In genomic region chr14:35337557-35338255, GRCh38 we compare ENCODE assay signal across 10 cellular contexts. TPM values are rescaled to one million over a fixed set of nuclear protein-coding genes. Genes with fewer than 3 reads are reported as not detected.
DNase-seq lines count a peak whose midpoint lies in the region; ATAC-seq and TF ChIP-seq lines count a peak whose summit lies in the region.
"Had no signal": no experiment of that assay in that cellular context is flagged by ENCODE, and none has a peak within 500 bp of the region (broad histone marks: within the 10 kb centered on the region; RNA-seq: fewer than 3 reads in every experiment).

No MANE protein-coding gene starts in this region.

- TF ChIP-seq CTCF in right atrium auricular region (IDR thresholded peaks at IDR 0.05) (no peak), hepatocyte (IDR thresholded peaks at IDR 0.05; ENCODE audit: poor library complexity) (no peak), ovary (IDR thresholded peaks at IDR 0.05) (no peak), HFFc6 (IDR thresholded peaks at IDR 0.05) (no peak)

- no peaks in the 10 kb centered on the region for H3K36me3 ChIP-seq in right atrium auricular region
- H3K36me3 ChIP-seq in hepatocyte (replicated peaks; ENCODE audit: insufficient read depth, low read depth), result no peaks in the 10 kb centered on the region
- no peaks in the 10 kb centered on the region for H3K36me3 ChIP-seq in ovary

- intact Hi-C loops in Right ventricle myocardium inferior (cut with DNase I) (no loop called here), ovary (cut with DNase I) (loop anchor here in 3 of 4 donors (2.0 to 10.0 kb wide), 3 partner anchors 65 to 123 kb away; partner anchors contain the start of gene NFKBIA (in 2 of the 3))

- peak overlapping the region; percentile 84 to 88 for H3K27ac ChIP-seq in right atrium auricular region
- peak overlapping the region; percentile 95 for H3K27ac ChIP-seq in hepatocyte
- peak overlapping the region; percentile 32 to 82 for H3K27ac ChIP-seq in ovary

- H3K9me3 Mint-ChIP-seq in HFFc6, result no peaks in the 10 kb centered on the region

- H4K20me1 ChIP-seq in hepatocyte (ENCODE audit: insufficient read depth, poor library complexity, severe bottlenecking), result no peaks in the 10 kb centered on the region

- TF ChIP-seq EP300 in ovary (IDR thresholded peaks at IDR 0.05), result no peak

- H3K4me1 Mint-ChIP-seq in HFFc6 (ENCODE audit: low read depth), result peaks cover 20% of the 10 kb centered on the region

- WGBS in hepatocyte (ENCODE audit: low lambda C conversion rate, missing lambda C conversion rate), result 90% methylated on average over 6 of the region's 6 CpGs
- 81 to 87% (median 82%) methylated on average over 6 of the region's 6 CpGs for WGBS in ovary, 3 donors

- no peaks in the 10 kb centered on the region for H3K79me2 ChIP-seq in hepatocyte

- H3K27me3 ChIP-seq in right atrium auricular region (no peaks in the 10 kb centered on the region), hepatocyte (no peaks in the 10 kb centered on the region), ovary (no peaks in the 10 kb centered on the region)

- H3K4me3 ChIP-seq in right atrium auricular region (no peak overlapping the region), hepatocyte (no peak overlapping the region), ovary (no peak overlapping the region)

- no peak overlapping the region for H3K4me3 Mint-ChIP-seq in HFFc6

- no peak overlapping the region for H3K27ac Mint-ChIP-seq in HFFc6

- no peaks in the 10 kb centered on the region for H3K9me2 ChIP-seq in hepatocyte (replicated peaks; ENCODE audit: insufficient read depth)

- H3K36me3 Mint-ChIP-seq in HFFc6 (ENCODE audit: low read depth), result no peaks in the 10 kb centered on the region

- H3K9me3 ChIP-seq in right atrium auricular region (no peaks in the 10 kb centered on the region), hepatocyte (ENCODE audit: low read depth) (no peaks in the 10 kb centered on the region), ovary (no peaks in the 10 kb centered on the region)

- no peak overlapping the region for H2AFZ ChIP-seq in hepatocyte

- no peak for DNase-seq in right atrium auricular region (ENCODE audit: low spot score)
- DNase-seq in Right ventricle myocardium inferior (ENCODE audit: missing footprints), result no peak
- DNase-seq in hepatocyte (ENCODE audit: low spot score), result peak; percentile 13
- peak in 2 of 5 donors; percentile 19 to 46 for DNase-seq in ovary
- no peak for DNase-seq in GM19238 (ENCODE audit: insufficient read length, low spot score)
- DNase-seq in hypothalamus (lab: John Stamatoyannopoulos, UW), result no peak
- no peak for DNase-seq in HFFc6
- DNase-seq: activated effector memory CD4-positive, alpha-beta T cell treated with Interleukin-2 at 50 U/mL for 16 hours; NCI-H1105 treated with DMSO at 0.1 percent for 48 hours had no signal

- H3K27me3 Mint-ChIP-seq in HFFc6 (ENCODE audit: insufficient read depth), result peaks cover 2% of the 10 kb centered on the region; the same call in 1 of the 2 replicates

- no peak for TF ChIP-seq POLR2A in ovary (IDR thresholded peaks at IDR 0.05)

- H3K4me1 ChIP-seq in right atrium auricular region (peaks cover 0 to 88% of the 10 kb centered on the region in 2 donors), hepatocyte (ENCODE audit: insufficient read depth) (peaks cover 62% of the 10 kb centered on the region), ovary (ENCODE audit: insufficient read depth) (peaks cover 45% of the 10 kb centered on the region)

- ATAC-seq in Right ventricle myocardium inferior (no peak), GM18907 (IDR thresholded peaks at IDR 0.05; ENCODE audit: unreplicated experiment) (no peak)

- H3K4me2 ChIP-seq in hepatocyte, result no peak overlapping the region

RNA-seq across cellular contexts. Expression of gene PSMA6, which starts 45.5 kb away (rescaled TPM):
- 100 to 1,000 TPM; 143 to 191 TPM for total RNA-seq in right atrium auricular region
- 195 TPM for total RNA-seq in Right ventricle myocardium inferior
- 252 and 260 TPM in 2 replicates for total RNA-seq in hepatocyte
- 216 and 228 TPM in 2 replicates for polyA plus RNA-seq in hepatocyte
- total RNA-seq in ovary, result 100 to 1,000 TPM in 4 of 7 donors, 10 to 100 TPM in 3; 85.2 to 157 (median 102) TPM
- polyA plus RNA-seq in ovary, result 100 to 1,000 TPM; 101 to 156 TPM
- total RNA-seq in HFFc6 (2021; fragmentation: NEBNext Ultra II Directional; extraction: Animal tissue kit (Norgen Biotek cat#: 25700)), result 100 to 1,000 TPM; 186 to 233 (median 222) TPM
